Comparison of ENCODE assay signal across 18 cellular contexts in the genomic region with DNA sequence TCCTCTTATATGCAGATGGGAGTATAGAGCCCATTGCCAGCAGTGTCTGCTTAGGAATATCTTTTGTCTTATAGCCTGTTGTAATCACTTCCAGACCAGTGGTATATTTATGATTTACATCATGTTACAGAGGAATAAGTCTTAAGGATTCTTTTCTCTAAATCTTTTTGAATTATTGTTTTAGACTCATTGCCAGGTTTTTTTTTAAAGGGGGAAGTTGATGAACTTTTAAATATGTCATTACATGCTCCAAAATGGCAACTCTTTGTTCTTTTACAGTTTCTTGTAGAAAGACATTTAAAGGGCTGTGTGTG. TPM values are rescaled to one million over a fixed set of nuclear protein-coding genes. Genes with fewer than 3 reads are reported as not detected.
DNase-seq lines count a peak whose midpoint lies in the region; ATAC-seq and TF ChIP-seq lines count a peak whose summit lies in the region.
"Had no signal": no experiment of that assay in that cellular context is flagged by ENCODE, and none has a peak within 500 bp of the region (broad histone marks: within the 10 kb centered on the region; RNA-seq: fewer than 3 reads in every experiment).

No MANE protein-coding gene starts in this region.

- H3K9me3 ChIP-seq in heart right ventricle = peaks cover 0 to 8% (median 0%) of the 10 kb centered on the region in 11 donors
- H3K9me3 ChIP-seq in mesodermal cell (ENCODE audit: control insufficient read depth, low read length) = peaks cover 6% of the 10 kb centered on the region
- H3K9me3 ChIP-seq in uterus = no peaks in the 10 kb centered on the region
- H3K9me3 ChIP-seq: colonic mucosa, mucosa of descending colon, pancreas had no signal

- ATAC-seq in heart right ventricle = peak in 1 of 8 donors; percentile 10
- no peak for ATAC-seq in left cardiac atrium
- no peak for ATAC-seq in HG02973 (IDR thresholded peaks at IDR 0.05; ENCODE audit: unreplicated experiment)
- ATAC-seq: activated naive CD8-positive, alpha-beta T cell treated with anti-CD3 and anti-CD28 coated beads, Interleukin-2, amount 50 U/mL, for 24 hours; activated T-cell treated with anti-CD3 and anti-CD28 coated beads, Interleukin-2, amount 50 U/mL, for 72 hours had no signal

- no peak for TF ChIP-seq CTCF in heart right ventricle (IDR thresholded peaks at IDR 0.05)
- TF ChIP-seq CTCF in uterus (IDR thresholded peaks at IDR 0.05) = no peak

- H3K36me3 ChIP-seq in heart right ventricle = no peaks in the 10 kb centered on the region
- H3K36me3 ChIP-seq in mesodermal cell (ENCODE audit: control insufficient read depth, insufficient read depth, low read length) = no peaks in the 10 kb centered on the region
- no peaks in the 10 kb centered on the region for H3K36me3 ChIP-seq in uterus
- H3K36me3 ChIP-seq: colonic mucosa, pancreas had no signal

- H3K4me1 ChIP-seq in heart right ventricle (peaks cover 0 to 24% (median 14%) of the 10 kb centered on the region in 9 donors), mesodermal cell (ENCODE audit: control insufficient read depth, insufficient read depth, low read length, poor library complexity, severe bottlenecking) (peaks cover 14% of the 10 kb centered on the region), uterus (no peaks in the 10 kb centered on the region)
- H3K4me1 ChIP-seq: colonic mucosa had no signal

- no peak for TF ChIP-seq POLR2A in uterus (IDR thresholded peaks at IDR 0.05)

- H3K27me3 ChIP-seq in heart right ventricle (no peaks in the 10 kb centered on the region), uterus (no peaks in the 10 kb centered on the region)
- H3K27me3 ChIP-seq: colonic mucosa, pancreas had no signal

- no peak for DNase-seq in heart right ventricle
- no peak for DNase-seq in left cardiac atrium
- no peak for DNase-seq in epithelial cell of prostate (ENCODE audit: low read depth, low spot score)
- DNase-seq in uterus = no peak
- DNase-seq in ureter (ENCODE audit: low spot score) = no peak
- no peak for DNase-seq in NCI-H345 (lab: John Stamatoyannopoulos, UW)
- DNase-seq: activated CD4-positive, alpha-beta memory T cell treated with anti-CD3 and anti-CD28 coated beads for 36 hours; activated naive CD8-positive, alpha-beta T cell treated with anti-CD3 and anti-CD28 coated beads, Interleukin-2, amount 50 U/mL, for 24 hours; activated T-cell treated with anti-CD3 and anti-CD28 coated beads, Interleukin-2, amount 50 U/mL, for 72 hours; CD4-positive, alpha-beta T cell; colonic mucosa; KBM-7; NCI-H1105 treated with DMSO at 0.1 percent for 48 hours; pancreas; stimulated activated CD4-positive, alpha-beta T cell treated with anti-CD3 and anti-CD28 coated beads, Interleukin-12 subunit alpha, Interleukin-12 subunit beta, amount 100 ng/mL, for 4 hours had no signal

- H3K27ac ChIP-seq in heart right ventricle = peak overlapping the region in 7 of 10 donors; percentile 3 to 75 (median 56)
- H3K27ac ChIP-seq in epithelial cell of prostate = peak overlapping the region; percentile 44
- peak overlapping the region; percentile 68 for H3K27ac ChIP-seq in mesodermal cell (ENCODE audit: low read depth, low read length, severe bottlenecking)
- peak overlapping the region; percentile 56 to 71 for H3K27ac ChIP-seq in uterus
- H3K27ac ChIP-seq: colonic mucosa, pancreas had no signal

- H3K4me3 ChIP-seq in heart right ventricle (no peak overlapping the region), mesodermal cell (ENCODE audit: extremely low read depth, insufficient read depth, low read length, poor library complexity, severe bottlenecking) (no peak overlapping the region), uterus (no peak overlapping the region)
- H3K4me3 ChIP-seq: colonic mucosa, mucosa of descending colon, pancreas had no signal

- intact Hi-C loops in heart right ventricle (cut with DNase I) (no loop called here), left cardiac atrium (cut with DNase I) (no loop called here), uterus (cut with DNase I; ENCODE audit: low total_unique reads) (no loop called here)

RNA-seq across cellular contexts. Expression of gene NFIB, which starts 59.3 kb away (rescaled TPM):
- total RNA-seq in heart right ventricle (100 to 1,000 TPM in 9 of 10 donors, 10 to 100 TPM in 1; 96.8 to 145 (median 126) TPM), left cardiac atrium (100 to 1,000 TPM; 110 to 118 TPM), uterus (100 to 1,000 TPM in 3 of 4 donors, 10 to 100 TPM in 1; 85.3 to 173 (median 115) TPM), ureter (99.1 TPM)
- 10 to 100 TPM; 16.7 to 37.2 TPM for polyA plus RNA-seq in heart right ventricle
- 1.9 TPM for polyA plus RNA-seq in mesodermal cell (2013, experiment 1 of 2)
- polyA plus RNA-seq in mesodermal cell (2013, experiment 2 of 2) = 1.7 TPM
- total RNA-seq: activated CD4-positive, alpha-beta memory T cell treated with anti-CD3 and anti-CD28 coated beads for 36 hours; activated T-cell treated with anti-CD3 and anti-CD28 coated beads, Interleukin-2, amount 50 U/mL, for 72 hours; CD4-positive, alpha-beta T cell had no signal
